9 cellular contexts compared by ENCODE assay signal in genomic region chr12:39619316-39619659, GRCh38. TPM values are rescaled to one million over a fixed set of nuclear protein-coding genes. Genes with fewer than 3 reads are reported as not detected.
DNase-seq lines count a peak whose midpoint lies in the region; ATAC-seq and TF ChIP-seq lines count a peak whose summit lies in the region.
"Had no signal": no experiment of that assay in that cellular context is flagged by ENCODE, and none has a peak within 500 bp of the region (broad histone marks: within the 10 kb centered on the region; RNA-seq: fewer than 3 reads in every experiment).

No MANE protein-coding gene starts in this region.

- no peak for TF ChIP-seq POLR2A in heart left ventricle (IDR thresholded peaks at IDR 0.05)
- TF ChIP-seq POLR2A in erythroblast (IDR thresholded peaks at IDR 0.05; ENCODE audit: low read length), result no peak

- no peaks in the 10 kb centered on the region for H3K36me3 ChIP-seq in CD4-positive, alpha-beta memory T cell (ENCODE audit: insufficient read depth, low read length)
- no peaks in the 10 kb centered on the region for H3K36me3 ChIP-seq in heart left ventricle

- DNase-seq in CD4-positive, alpha-beta memory T cell, result peak in 1 of 5 donors; percentile 50
- peak; percentile 47 for DNase-seq in activated CD4-positive, alpha-beta memory T cell treated with anti-CD3 and anti-CD28 coated beads for 36 hours
- DNase-seq in heart left ventricle, result peak in 1 of 5 donors; percentile 30
- peak in 1 of 2 donors; percentile 70 for DNase-seq in stimulated activated effector memory CD8-positive, alpha-beta T cell treated with anti-CD3 and anti-CD28 coated beads, Interleukin-12 subunit alpha, Interleukin-12 subunit beta, amount 100 ng/mL, for 72 hours (ENCODE audit: low spot score in 2 of 2)
- DNase-seq in erythroblast (lab: John Stamatoyannopoulos, UW), result no peak
- no peak for DNase-seq in glomerular visceral epithelial cell (ENCODE audit: extremely low spot score)

- no peaks in the 10 kb centered on the region for H3K27me3 ChIP-seq in CD4-positive, alpha-beta memory T cell (ENCODE audit: insufficient read depth, low read length)
- no peaks in the 10 kb centered on the region for H3K27me3 ChIP-seq in heart left ventricle

- H3K4me1 Mint-ChIP-seq in CD4-positive, alpha-beta memory T cell, result peaks cover 27 to 44% (median 33%) of the 10 kb centered on the region in 4 donors
- peaks cover 31% of the 10 kb centered on the region for H3K4me1 Mint-ChIP-seq in activated CD4-positive, alpha-beta memory T cell treated with anti-CD3 and anti-CD28 coated beads for 36 hours (ENCODE audit: low read depth)
- peaks cover 29% of the 10 kb centered on the region for H3K4me1 Mint-ChIP-seq in stimulated activated effector memory CD8-positive, alpha-beta T cell treated with anti-CD3 and anti-CD28 coated beads, Interleukin-12 subunit alpha, Interleukin-12 subunit beta, amount 100 ng/mL, for 72 hours
- H3K4me1 Mint-ChIP-seq: nephron had no signal

- TF ChIP-seq CTCF in heart left ventricle (IDR thresholded peaks at IDR 0.05), result no peak

- no peaks in the 10 kb centered on the region for H3K27me3 Mint-ChIP-seq in CD4-positive, alpha-beta memory T cell
- no peaks in the 10 kb centered on the region for H3K27me3 Mint-ChIP-seq in activated CD4-positive, alpha-beta memory T cell treated with anti-CD3 and anti-CD28 coated beads for 36 hours

- H3K27ac ChIP-seq in CD4-positive, alpha-beta memory T cell (ENCODE audit: low read depth, low read length), result peak overlapping the region; percentile 87
- H3K27ac ChIP-seq in heart left ventricle, result peak overlapping the region in 11 of 12 donors; percentile 57 to 88 (median 81)

- H3K4me1 ChIP-seq in CD4-positive, alpha-beta memory T cell (ENCODE audit: insufficient read depth, low read length), result peaks cover 47% of the 10 kb centered on the region
- peaks cover 0 to 16% (median 0%) of the 10 kb centered on the region in 12 donors for H3K4me1 ChIP-seq in heart left ventricle

- peaks cover 0 to 11% of the 10 kb centered on the region in 2 donors for H3K36me3 Mint-ChIP-seq in CD4-positive, alpha-beta memory T cell
- peaks cover 2% of the 10 kb centered on the region for H3K36me3 Mint-ChIP-seq in activated CD4-positive, alpha-beta memory T cell treated with anti-CD3 and anti-CD28 coated beads for 36 hours
- H3K36me3 Mint-ChIP-seq in stimulated activated effector memory CD8-positive, alpha-beta T cell treated with anti-CD3 and anti-CD28 coated beads, Interleukin-12 subunit alpha, Interleukin-12 subunit beta, amount 100 ng/mL, for 72 hours, result peaks cover 7% of the 10 kb centered on the region

- peaks cover 0 to 2% (median 0%) of the 10 kb centered on the region in 8 donors for H3K9me3 Mint-ChIP-seq in CD4-positive, alpha-beta memory T cell
- H3K9me3 Mint-ChIP-seq in activated CD4-positive, alpha-beta memory T cell treated with anti-CD3 and anti-CD28 coated beads for 36 hours, result no peaks in the 10 kb centered on the region
- no peaks in the 10 kb centered on the region for H3K9me3 Mint-ChIP-seq in stimulated activated effector memory CD8-positive, alpha-beta T cell treated with anti-CD3 and anti-CD28 coated beads, Interleukin-12 subunit alpha, Interleukin-12 subunit beta, amount 100 ng/mL, for 72 hours
- H3K9me3 Mint-ChIP-seq: nephron had no signal

- POLR2A ChIA-PET in CD4-positive, alpha-beta memory T cell (lab: Charles Lee; ENCODE audit: partially characterized antibody), result interaction anchor here (0.9 to 4.9 kb wide), 32 partner anchors 9 to 288 kb away, joined by 3 to 91 read pairs (median 5); partner anchors contain the start of gene KIF21A
- POLR2A ChIA-PET in activated CD4-positive, alpha-beta memory T cell treated with anti-CD3 and anti-CD28 coated beads for 36 hours (lab: Charles Lee), result interaction anchor here (0.6 to 2.4 kb wide), 9 partner anchors 9 to 713 kb away, joined by 3 to 15 read pairs (median 5); partner anchors contain the start of gene KIF21A

- ATAC-seq in GM19455 (IDR thresholded peaks at IDR 0.05; ENCODE audit: unreplicated experiment) (peak; percentile 23), HG03460 (IDR thresholded peaks at IDR 0.05; ENCODE audit: unreplicated experiment) (peak; percentile 15), heart left ventricle (peak; percentile 55 to 63 (median 56))
- ATAC-seq in stimulated activated effector memory CD8-positive, alpha-beta T cell treated with anti-CD3 and anti-CD28 coated beads, Interleukin-12 subunit alpha, Interleukin-12 subunit beta, amount 100 ng/mL, for 72 hours, result peak; percentile 25

- H3K4me3 Mint-ChIP-seq in CD4-positive, alpha-beta memory T cell, result no peak overlapping the region
- H3K4me3 Mint-ChIP-seq in activated CD4-positive, alpha-beta memory T cell treated with anti-CD3 and anti-CD28 coated beads for 36 hours, result no peak overlapping the region
- H3K4me3 Mint-ChIP-seq in stimulated activated effector memory CD8-positive, alpha-beta T cell treated with anti-CD3 and anti-CD28 coated beads, Interleukin-12 subunit alpha, Interleukin-12 subunit beta, amount 100 ng/mL, for 72 hours, result no peak overlapping the region
- H3K4me3 Mint-ChIP-seq: nephron had no signal

- peak overlapping the region; percentile 83 to 85 for H3K4me3 ChIP-seq in CD4-positive, alpha-beta memory T cell (ENCODE audit: low read length in 2 of 2)
- H3K4me3 ChIP-seq in heart left ventricle, result peak overlapping the region; percentile 18 to 74 (median 60)

- CTCF ChIA-PET in CD4-positive, alpha-beta memory T cell (lab: Charles Lee; ENCODE audit: partially characterized antibody), result interaction anchor here (1.1 to 3.2 kb wide), 25 partner anchors 8 to 372 kb away, joined by 3 to 35 read pairs (median 5); no protein-coding TSS in a partner anchor
- CTCF ChIA-PET in activated CD4-positive, alpha-beta memory T cell treated with anti-CD3 and anti-CD28 coated beads for 36 hours (lab: Charles Lee), result interaction anchor here (0.6 to 1.7 kb wide), 14 partner anchors 10 to 495 kb away, joined by 3 to 9 read pairs (median 4); no protein-coding TSS in a partner anchor

- no peaks in the 10 kb centered on the region for H3K9me3 ChIP-seq in CD4-positive, alpha-beta memory T cell (ENCODE audit: control insufficient read depth in 1 of 2, low read length in 2 of 2)
- no peaks in the 10 kb centered on the region for H3K9me3 ChIP-seq in heart left ventricle

- H3K27ac Mint-ChIP-seq in CD4-positive, alpha-beta memory T cell, result no peak overlapping the region
- no peak overlapping the region for H3K27ac Mint-ChIP-seq in activated CD4-positive, alpha-beta memory T cell treated with anti-CD3 and anti-CD28 coated beads for 36 hours
- H3K27ac Mint-ChIP-seq in stimulated activated effector memory CD8-positive, alpha-beta T cell treated with anti-CD3 and anti-CD28 coated beads, Interleukin-12 subunit alpha, Interleukin-12 subunit beta, amount 100 ng/mL, for 72 hours, result no peak overlapping the region
- H3K27ac Mint-ChIP-seq: nephron had no signal

- intact Hi-C loops in CD4-positive, alpha-beta memory T cell (cut with micrococcal nuclease), result loop anchor here (1.0 to 2.0 kb wide), 6 partner anchors 16 to 300 kb away; no protein-coding TSS in a partner anchor
- intact Hi-C loops in activated CD4-positive, alpha-beta memory T cell treated with anti-CD3 and anti-CD28 coated beads for 36 hours (cut with micrococcal nuclease), result loop anchor here (2.0 to 5.0 kb wide), 5 partner anchors 26 to 300 kb away; no protein-coding TSS in a partner anchor
- intact Hi-C loops in heart left ventricle (cut with DNase I), result loop anchor here in 4 of 10 donors (5.0 to 10.0 kb wide), 3 partner anchors 174 to 486 kb away; partner anchors contain the start of genes KIF21A (in 4 of the 4) and SLC2A13 (in 1 of the 4)

- 8 to 17% (median 11%) methylated on average over 10 of the region's 10 CpGs for WGBS in heart left ventricle, 4 donors

RNA-seq across cellular contexts. Expression of gene ABCD2, which starts 0.3 kb away (rescaled TPM):
- 10 to 100 TPM; 19.0 to 20.1 TPM for total RNA-seq in CD4-positive, alpha-beta memory T cell
- polyA plus RNA-seq in CD4-positive, alpha-beta memory T cell, result 1 to 10 TPM; 8.2 to 8.5 TPM
- 1 to 10 TPM; 4.8 to 5.0 TPM for total RNA-seq in activated CD4-positive, alpha-beta memory T cell treated with anti-CD3 and anti-CD28 coated beads for 36 hours
- total RNA-seq in heart left ventricle, result 1 to 10 TPM; 3.4 to 8.6 (median 6.7) TPM
- polyA plus RNA-seq in heart left ventricle, result 1 to 10 TPM in 1 of 2 donors, under 1 TPM in 1; 0.39 to 1.4 TPM
